26 cellular contexts compared by ENCODE assay signal in genomic region chr2:180675170-180675569, GRCh38.
DNase-seq lines count a peak whose midpoint lies in the region; ATAC-seq, FAIRE-seq and TF ChIP-seq lines count a peak whose summit lies in the region.
"Had no signal": no experiment of that assay in that cellular context is flagged by ENCODE, and none has a peak within 500 bp of the region (broad histone marks: within the 10 kb centered on the region; RNA-seq: fewer than 3 reads in every experiment).

No MANE protein-coding gene starts in this region.

- no peak for TF ChIP-seq POLR2A in breast epithelium (IDR thresholded peaks at IDR 0.05)

- H3K4me3 ChIP-seq in breast epithelium (no peak overlapping the region), PC-3 (ENCODE audit: low read length) (no peak overlapping the region)
- H3K4me3 ChIP-seq: BLaER1 had no signal

- H3K36me3 ChIP-seq in breast epithelium (no peaks in the 10 kb centered on the region), PC-3 (ENCODE audit: low read depth, low read length) (no peaks in the 10 kb centered on the region)
- H3K36me3 ChIP-seq: BLaER1 had no signal

- TF ChIP-seq CTCF in MCF 10A (IDR thresholded peaks at IDR 0.05; ENCODE audit: unreplicated experiment) (no peak), breast epithelium (IDR thresholded peaks at IDR 0.05) (no peak), PC-3 (conservative IDR thresholded peaks at IDR 0.05; ENCODE audit: low read depth, low read length) (no peak)

- H3K9ac ChIP-seq in PC-3 (ENCODE audit: low read length) = no peak overlapping the region
- H3K9ac ChIP-seq: BLaER1, SK-N-SH had no signal

- H3K9me3 ChIP-seq in breast epithelium = no peaks in the 10 kb centered on the region
- H3K9me3 ChIP-seq in PC-3 (ENCODE audit: low read length) = no peaks in the 10 kb centered on the region
- H3K9me3 ChIP-seq: BLaER1, SK-N-SH had no signal

- no peaks in the 10 kb centered on the region for H3K27me3 Mint-ChIP-seq in MCF 10A (ENCODE audit: insufficient read depth, unreplicated experiment)

- H3K27ac ChIP-seq in breast epithelium = no peak overlapping the region
- no peak overlapping the region for H3K27ac ChIP-seq in PC-3 (ENCODE audit: low read length)
- H3K27ac ChIP-seq: BLaER1 had no signal

- H4K20me1 ChIP-seq in PC-3 (ENCODE audit: low read length) = no peaks in the 10 kb centered on the region
- H4K20me1 ChIP-seq: BLaER1 had no signal

- H3K4me3 Mint-ChIP-seq in MCF 10A (ENCODE audit: unreplicated experiment) = no peak overlapping the region
- H3K4me3 Mint-ChIP-seq: CD8-positive, alpha-beta T cell; T-cell had no signal

- DNase-seq in MCF 10A (ENCODE audit: unreplicated experiment) (peak; percentile 43), breast epithelium (ENCODE audit: low spot score in 2 of 2) (no peak), PC-3 (peak; percentile 62), urothelium cell line (ENCODE audit: low spot score) (peak; percentile 27), HuH-7.5 (ENCODE audit: low spot score) (no peak), T1000 (lab: John Stamatoyannopoulos, UW) (no peak)
- DNase-seq: CD8-positive, alpha-beta T cell; GF-D8; HCEC 1CT; IMR-90; Karpas-422; MM.1S; NCI-H1105; NCI-H2029; NCI-H2171 treated with DMSO at 0.1 percent for 48 hours; NCI-H446 treated with DMSO at 0.1 percent for 48 hours; NCI-H82; SHP77; SK-N-SH; T-cell had no signal

- no peak for FAIRE-seq in urothelium cell line (lab: Jason Lieb, UNC)
- FAIRE-seq: GM12891, GM18507 had no signal

- peak; percentile 84 for ATAC-seq in PC-3
- ATAC-seq in esophagus mucosa = peak; percentile 51
- ATAC-seq in HG03565 (IDR thresholded peaks at IDR 0.05; ENCODE audit: unreplicated experiment) = no peak
- ATAC-seq: CD8-positive, alpha-beta T cell; Panc1; T-cell had no signal

- H3K27ac Mint-ChIP-seq in MCF 10A (ENCODE audit: low read depth, unreplicated experiment) = peak overlapping the region; percentile 71
- H3K27ac Mint-ChIP-seq: CD8-positive, alpha-beta T cell; T-cell had no signal

- H3K4me1 ChIP-seq in breast epithelium (no peaks in the 10 kb centered on the region), PC-3 (ENCODE audit: insufficient read depth, low read length) (peaks cover 44% of the 10 kb centered on the region)
- H3K4me1 ChIP-seq: BLaER1 had no signal

- no peaks in the 10 kb centered on the region for H3K9me3 Mint-ChIP-seq in MCF 10A (ENCODE audit: unreplicated experiment)
- H3K9me3 Mint-ChIP-seq: CD8-positive, alpha-beta T cell; T-cell had no signal

- no peaks in the 10 kb centered on the region for H3K79me2 ChIP-seq in PC-3 (ENCODE audit: low read length)

- H3K4me2 ChIP-seq in PC-3 (ENCODE audit: low read length) = peak overlapping the region; percentile 63
- H3K4me2 ChIP-seq: BLaER1, SK-N-SH had no signal

- BruUV-seq in MCF 10A (replicated peaks; lab: Mats Ljungman, UMichigan) (no TSS peak), PC-3 (replicated peaks; lab: Mats Ljungman, UMichigan) (no TSS peak)

- H3K4me1 Mint-ChIP-seq in MCF 10A (ENCODE audit: insufficient read depth, unreplicated experiment) = peaks cover 28% of the 10 kb centered on the region
- H3K4me1 Mint-ChIP-seq: T-cell had no signal

- H2AFZ ChIP-seq in PC-3 (ENCODE audit: low read length) = no peak overlapping the region

- POLR2A ChIA-PET in MCF 10A (lab: Yijun Ruan, JAX) = interaction anchor here (0.6 to 2.8 kb wide), 8 partner anchors 18 to 385 kb away, joined by 3 to 16 read pairs (median 4); partner anchors contain the start of gene UBE2E3
- POLR2A ChIA-PET in PC-3 (lab: Charles Lee; ENCODE audit: unreplicated experiment) = no interaction called here

- no peaks in the 10 kb centered on the region for H3K27me3 ChIP-seq in breast epithelium
- no peaks in the 10 kb centered on the region for H3K27me3 ChIP-seq in PC-3 (ENCODE audit: low read length)
- H3K27me3 ChIP-seq: BLaER1 had no signal

- H3F3A ChIP-seq in PC-3 (ENCODE audit: low read length, unreplicated experiment) = no peaks in the 10 kb centered on the region

- no peaks in the 10 kb centered on the region for H3K36me3 Mint-ChIP-seq in MCF 10A (ENCODE audit: insufficient read depth, unreplicated experiment)
- H3K36me3 Mint-ChIP-seq: CD8-positive, alpha-beta T cell; T-cell had no signal

- H3K9me2 ChIP-seq in PC-3 (replicated peaks; ENCODE audit: low read length) = no peaks in the 10 kb centered on the region
- H3K9me2 ChIP-seq: SK-N-SH had no signal

- intact Hi-C loops in MCF 10A (cut with micrococcal nuclease) (no loop called here), breast epithelium (cut with DNase I; ENCODE audit: low total_unique reads) (no loop called here), PC-3 (cut with micrococcal nuclease) (no loop called here)

- CTCF ChIA-PET in MCF 10A (lab: Yijun Ruan, JAX) = interaction anchor here (0.5 kb wide), 1 partner anchor 1229 kb away, joined by 5 read pairs; no protein-coding TSS in a partner anchor
- CTCF ChIA-PET in PC-3 (lab: Charles Lee) = interaction anchor here (0.6 kb wide), 1 partner anchor 18 kb away, joined by 3 read pairs; no protein-coding TSS in a partner anchor

Comparison
In these comparisons a context has a peak if more than half of its experiments do, and no peak if none do; other contexts are left out.
1. DNase-seq: peak in MCF 10A (single experiment), PC-3 (single experiment) and urothelium cell line (single experiment); none in breast epithelium (0 of 2), HuH-7.5 (single experiment) and T1000 (single experiment).